Comparison of ENCODE assay signal across 22 cellular contexts in genomic region chr16:84584678-84585077, GRCh38. TPM values are rescaled to one million over a fixed set of nuclear protein-coding genes. Genes with fewer than 3 reads are reported as not detected.
A peak's percentile ranks its signal among the peaks of the same experiment; 100 is the strongest.
DNase-seq lines count a peak whose midpoint lies in the region; ATAC-seq, FAIRE-seq and TF ChIP-seq lines count a peak whose summit lies in the region.
"Had no signal": no experiment of that assay in that cellular context is flagged by ENCODE, and none has a peak within 500 bp of the region (broad histone marks: within the 10 kb centered on the region; RNA-seq: fewer than 3 reads in every experiment).

No MANE protein-coding gene starts in this region.

- POLR2A ChIA-PET in CD4-positive, alpha-beta T cell (lab: Charles Lee), result interaction anchor here (1.0 to 2.8 kb wide), 2 partner anchors 10 to 15 kb away, joined by 5 to 11 read pairs; no protein-coding TSS in a partner anchor
- POLR2A ChIA-PET in GM10248 (lab: Yijun Ruan, JAX), result interaction anchor here (0.6 kb wide), 1 partner anchor 24 kb away, joined by 4 read pairs; no protein-coding TSS in a partner anchor

- no peak for TF ChIP-seq CTCF in CD4-positive, alpha-beta T cell (IDR thresholded peaks at IDR 0.05)
- TF ChIP-seq CTCF in neural crest cell (conservative IDR thresholded peaks at IDR 0.05) (no peak), pancreas (IDR thresholded peaks at IDR 0.05) (no peak), GM10248 (IDR thresholded peaks at IDR 0.05; ENCODE audit: control extremely low read depth, extremely low read depth, low read depth, missing control alignments) (no peak)

- no peak for ATAC-seq in activated CD8-positive, alpha-beta memory T cell treated with anti-CD3 and anti-CD28 coated beads, Interleukin-2, amount 10 ng/mL, durations not matched to agents 7 days and 5 days
- no peak for ATAC-seq in CD4-positive, alpha-beta T cell (ENCODE audit: poor library complexity)
- ATAC-seq in left colon (no peak), pancreas (no peak)

- H3K27ac Mint-ChIP-seq in activated CD8-positive, alpha-beta memory T cell treated with anti-CD3 and anti-CD28 coated beads, Interleukin-2, amount 10 ng/mL, durations not matched to agents 7 days and 5 days, result peak overlapping the region; percentile 48
- H3K27ac Mint-ChIP-seq in CD4-positive, alpha-beta T cell, result peak overlapping the region; percentile 52
- H3K27ac Mint-ChIP-seq in activated T-helper 1 cell treated with anti-CD3 and anti-CD28 coated beads, Interleukin-12 subunit alpha, Interleukin-12 subunit beta, Interleukin-2, Interleukin-4 antibody, amounts not matched to agents 30 ng/mL and 10 ng/mL and 1 ng/mL, durations not matched to agents 14 hours and 24 hours and 36 hours, result peak overlapping the region; percentile 40
- peak overlapping the region; percentile 67 for H3K27ac Mint-ChIP-seq in neural crest cell (ENCODE audit: unreplicated experiment)

- no peak overlapping the region for H3K4me3 ChIP-seq in pancreas
- H3K4me3 ChIP-seq: MG63, Peyer's patch had no signal

- H3K9me3 Mint-ChIP-seq in activated CD8-positive, alpha-beta memory T cell treated with anti-CD3 and anti-CD28 coated beads, Interleukin-2, amount 10 ng/mL, durations not matched to agents 7 days and 5 days (ENCODE audit: low read depth), result no peaks in the 10 kb centered on the region
- H3K9me3 Mint-ChIP-seq in CD4-positive, alpha-beta T cell, result no peaks in the 10 kb centered on the region
- H3K9me3 Mint-ChIP-seq in activated T-helper 1 cell treated with anti-CD3 and anti-CD28 coated beads, Interleukin-12 subunit alpha, Interleukin-12 subunit beta, Interleukin-2, Interleukin-4 antibody, amounts not matched to agents 30 ng/mL and 10 ng/mL and 1 ng/mL, durations not matched to agents 14 hours and 24 hours and 36 hours, result no peaks in the 10 kb centered on the region
- no peaks in the 10 kb centered on the region for H3K9me3 Mint-ChIP-seq in neural crest cell

- H3K27ac ChIP-seq in CD4-positive, alpha-beta T cell (ENCODE audit: low read depth, low read length), result no peak overlapping the region
- H3K27ac ChIP-seq in pancreas, result no peak overlapping the region
- H3K27ac ChIP-seq: C4-2B had no signal

- CTCF ChIA-PET in activated CD8-positive, alpha-beta memory T cell treated with anti-CD3 and anti-CD28 coated beads, Interleukin-2, amount 10 ng/mL, durations not matched to agents 7 days and 5 days (lab: Charles Lee), result interaction anchor here (0.8 to 2.0 kb wide), 5 partner anchors 15 to 78 kb away, joined by 3 to 7 read pairs (median 3); no protein-coding TSS in a partner anchor
- CTCF ChIA-PET in CD4-positive, alpha-beta T cell (lab: Charles Lee), result interaction anchor here (2.1 kb wide), 1 partner anchor 37 kb away, joined by 6 read pairs; no protein-coding TSS in a partner anchor
- CTCF ChIA-PET in GM10248 (lab: Yijun Ruan, JAX), result interaction anchor here (1.0 to 2.2 kb wide), 5 partner anchors 15 to 153 kb away, joined by 3 to 9 read pairs (median 3); no protein-coding TSS in a partner anchor

- H3K4me1 ChIP-seq in pancreas, result peaks cover 0 to 19% (median 0%) of the 10 kb centered on the region in 3 donors

- no peaks in the 10 kb centered on the region for H3K27me3 ChIP-seq in CD4-positive, alpha-beta T cell (ENCODE audit: control insufficient read depth, insufficient read depth, low read length)
- H3K27me3 ChIP-seq in pancreas, result no peaks in the 10 kb centered on the region
- H3K27me3 ChIP-seq: MG63, Peyer's patch had no signal

- no peak for FAIRE-seq in pancreas (lab: Jason Lieb, UNC)
- FAIRE-seq: D721Med, G401.6, GM12892, HTR-8/SVneo had no signal

- H3K27me3 Mint-ChIP-seq in activated CD8-positive, alpha-beta memory T cell treated with anti-CD3 and anti-CD28 coated beads, Interleukin-2, amount 10 ng/mL, durations not matched to agents 7 days and 5 days, result no peaks in the 10 kb centered on the region
- no peaks in the 10 kb centered on the region for H3K27me3 Mint-ChIP-seq in CD4-positive, alpha-beta T cell
- no peaks in the 10 kb centered on the region for H3K27me3 Mint-ChIP-seq in activated T-helper 1 cell treated with anti-CD3 and anti-CD28 coated beads, Interleukin-12 subunit alpha, Interleukin-12 subunit beta, Interleukin-2, Interleukin-4 antibody, amounts not matched to agents 30 ng/mL and 10 ng/mL and 1 ng/mL, durations not matched to agents 14 hours and 24 hours and 36 hours (ENCODE audit: insufficient read depth)
- no peaks in the 10 kb centered on the region for H3K27me3 Mint-ChIP-seq in neural crest cell (ENCODE audit: low read depth)

- 73% methylated on average over 6 of the region's 6 CpGs for WGBS in pancreas, 2 donors

- intact Hi-C loops in CD4-positive, alpha-beta T cell (cut with DNase I, micrococcal nuclease), result loop anchor here (5.0 kb wide), 1 partner anchor 33 kb away; the partner anchor contains the start of gene COTL1 (in 2 of the 2)
- intact Hi-C loops in activated T-helper 1 cell treated with anti-CD3 and anti-CD28 coated beads, Interleukin-12 subunit alpha, Interleukin-12 subunit beta, Interleukin-2, Interleukin-4 antibody, amounts not matched to agents 30 ng/mL and 10 ng/mL and 1 ng/mL, durations not matched to agents 14 hours and 24 hours and 36 hours (cut with micrococcal nuclease), result no loop called here
- intact Hi-C loops in left colon (cut with DNase I, micrococcal nuclease) (no loop called here), pancreas (cut with DNase I) (no loop called here)

- peaks cover 67% of the 10 kb centered on the region for H3K4me1 Mint-ChIP-seq in activated CD8-positive, alpha-beta memory T cell treated with anti-CD3 and anti-CD28 coated beads, Interleukin-2, amount 10 ng/mL, durations not matched to agents 7 days and 5 days
- peaks cover 47% of the 10 kb centered on the region for H3K4me1 Mint-ChIP-seq in CD4-positive, alpha-beta T cell (ENCODE audit: low read depth)
- H3K4me1 Mint-ChIP-seq in activated T-helper 1 cell treated with anti-CD3 and anti-CD28 coated beads, Interleukin-12 subunit alpha, Interleukin-12 subunit beta, Interleukin-2, Interleukin-4 antibody, amounts not matched to agents 30 ng/mL and 10 ng/mL and 1 ng/mL, durations not matched to agents 14 hours and 24 hours and 36 hours (ENCODE audit: low read depth), result peaks cover 38% of the 10 kb centered on the region
- peaks cover 42% of the 10 kb centered on the region for H3K4me1 Mint-ChIP-seq in neural crest cell

- H3K36me3 Mint-ChIP-seq in activated CD8-positive, alpha-beta memory T cell treated with anti-CD3 and anti-CD28 coated beads, Interleukin-2, amount 10 ng/mL, durations not matched to agents 7 days and 5 days, result peaks cover 67% of the 10 kb centered on the region
- H3K36me3 Mint-ChIP-seq in CD4-positive, alpha-beta T cell (ENCODE audit: low read depth), result peaks cover 84% of the 10 kb centered on the region
- peaks cover 27% of the 10 kb centered on the region for H3K36me3 Mint-ChIP-seq in activated T-helper 1 cell treated with anti-CD3 and anti-CD28 coated beads, Interleukin-12 subunit alpha, Interleukin-12 subunit beta, Interleukin-2, Interleukin-4 antibody, amounts not matched to agents 30 ng/mL and 10 ng/mL and 1 ng/mL, durations not matched to agents 14 hours and 24 hours and 36 hours (ENCODE audit: low read depth)
- H3K36me3 Mint-ChIP-seq in neural crest cell (ENCODE audit: low read depth), result peaks cover 9% of the 10 kb centered on the region

- no peak for DNase-seq in activated CD8-positive, alpha-beta memory T cell treated with anti-CD3 and anti-CD28 coated beads, Interleukin-2, amount 10 ng/mL, durations not matched to agents 7 days and 5 days
- DNase-seq in activated CD8-positive, alpha-beta memory T cell treated with anti-CD3 and anti-CD28 coated beads for 24 hours, result no peak
- DNase-seq in CD4-positive, alpha-beta T cell, result no peak
- no peak for DNase-seq in activated T-helper 1 cell treated with anti-CD3 and anti-CD28 coated beads, Interleukin-12 subunit alpha, Interleukin-12 subunit beta, Interleukin-2, Interleukin-4 antibody, amounts not matched to agents 30 ng/mL and 10 ng/mL and 1 ng/mL, durations not matched to agents 14 hours and 24 hours and 36 hours (ENCODE audit: low spot score)
- DNase-seq in neural crest cell (ENCODE audit: low read depth, low spot score) (no peak), left colon (no peak), pancreas (no peak), GM10248 (ENCODE audit: extremely low spot score) (no peak)
- DNase-seq: DMS79 treated with DMSO at 0.1 percent for 48 hours, KG1, MG63, NCI-H1105, NCI-H1694 treated with DMSO at 0.1 percent for 48 hours, NCI-H774, Peyer's patch, Right ventricle myocardium superior, SK-N-SH had no signal

- no peaks in the 10 kb centered on the region for H3K36me3 ChIP-seq in pancreas

- no peak overlapping the region for H3K4me3 Mint-ChIP-seq in activated CD8-positive, alpha-beta memory T cell treated with anti-CD3 and anti-CD28 coated beads, Interleukin-2, amount 10 ng/mL, durations not matched to agents 7 days and 5 days
- no peak overlapping the region for H3K4me3 Mint-ChIP-seq in CD4-positive, alpha-beta T cell
- no peak overlapping the region for H3K4me3 Mint-ChIP-seq in activated T-helper 1 cell treated with anti-CD3 and anti-CD28 coated beads, Interleukin-12 subunit alpha, Interleukin-12 subunit beta, Interleukin-2, Interleukin-4 antibody, amounts not matched to agents 30 ng/mL and 10 ng/mL and 1 ng/mL, durations not matched to agents 14 hours and 24 hours and 36 hours
- no peak overlapping the region for H3K4me3 Mint-ChIP-seq in neural crest cell

- no peaks in the 10 kb centered on the region for H3K9me3 ChIP-seq in CD4-positive, alpha-beta T cell (ENCODE audit: control insufficient read depth, low read length)
- no peaks in the 10 kb centered on the region for H3K9me3 ChIP-seq in pancreas
- H3K9me3 ChIP-seq: MG63, Peyer's patch, SK-N-SH had no signal

RNA-seq across cellular contexts. Expression of gene COTL1, which starts 33.2 kb away (rescaled TPM):
- total RNA-seq in activated CD8-positive, alpha-beta memory T cell treated with anti-CD3 and anti-CD28 coated beads, Interleukin-2, amount 10 ng/mL, durations not matched to agents 7 days and 5 days, result 1,000 to 10,000 TPM; 1,052 to 1,190 TPM
- total RNA-seq in CD4-positive, alpha-beta T cell, result 100 to 1,000 TPM; 179 to 181 TPM
- total RNA-seq in activated T-helper 1 cell treated with anti-CD3 and anti-CD28 coated beads, Interleukin-12 subunit alpha, Interleukin-12 subunit beta, Interleukin-2, Interleukin-4 antibody, amounts not matched to agents 30 ng/mL and 10 ng/mL and 1 ng/mL, durations not matched to agents 14 hours and 24 hours and 36 hours, result 531 and 535 TPM in 2 replicates
- 346 and 357 TPM in 2 replicates for total RNA-seq in neural crest cell
- 10 to 100 TPM; 51.8 to 71.0 TPM for total RNA-seq in left colon
- total RNA-seq in pancreas, result 10 to 100 TPM in 5 of 6 donors, 1 to 10 TPM in 1; 6.8 to 44.3 (median 19.1) TPM
- 10 to 100 TPM; 14.8 to 23.3 TPM for polyA plus RNA-seq in pancreas

Comparison
In these comparisons a context has a peak if more than half of its experiments do, and no peak if none do; other contexts are left out.
1. intact Hi-C loops: an anchor here in CD4-positive, alpha-beta T cell (5.0 kb wide); none called in activated T-helper 1 cell treated with anti-CD3 and anti-CD28 coated beads, Interleukin-12 subunit alpha, Interleukin-12 subunit beta, Interleukin-2, Interleukin-4 antibody, amounts not matched to agents 30 ng/mL and 10 ng/mL and 1 ng/mL, durations not matched to agents 14 hours and 24 hours and 36 hours, left colon and pancreas.